Comparison of ENCODE assay signal across 24 cellular contexts in genomic region chrX:38311743-38312142, GRCh38. TPM values are rescaled to one million over a fixed set of nuclear protein-coding genes. Genes with fewer than 3 reads are reported as not detected.
DNase-seq lines count a peak whose midpoint lies in the region; ATAC-seq, FAIRE-seq and TF ChIP-seq lines count a peak whose summit lies in the region.
"Had no signal": no experiment of that assay in that cellular context is flagged by ENCODE, and none has a peak within 500 bp of the region (broad histone marks: within the 10 kb centered on the region; RNA-seq: fewer than 3 reads in every experiment).

No MANE protein-coding gene starts in this region.

- no peaks in the 10 kb centered on the region for H3K9me3 Mint-ChIP-seq in astrocyte (ENCODE audit: unreplicated experiment)
- H3K9me3 Mint-ChIP-seq: GM23338 had no signal

- BruUV-seq in HCT116 (replicated peaks; lab: Mats Ljungman, UMichigan) (no TSS peak), PC-3 (replicated peaks; lab: Mats Ljungman, UMichigan) (no TSS peak)

- RAD21 ChIA-PET in HCT116 (lab: Charles Lee; ENCODE audit: low non-redundant PET in 1 of 2, low total read pairs in 2 of 2, uncharacterized antibody in 2 of 2, unreplicated experiment in 2 of 2), result no interaction called here

- H3K4me3 Mint-ChIP-seq in astrocyte (ENCODE audit: unreplicated experiment), result no peak overlapping the region
- H3K4me3 Mint-ChIP-seq: CD4-positive, alpha-beta memory T cell; GM23338 had no signal

- H3K27ac Mint-ChIP-seq in astrocyte (ENCODE audit: unreplicated experiment), result no peak overlapping the region
- H3K27ac Mint-ChIP-seq: CD4-positive, alpha-beta memory T cell; GM23338 had no signal

- TF ChIP-seq CTCF in HCT116 (IDR thresholded peaks at IDR 0.05 in 2 of 3, conservative IDR thresholded peaks at IDR 0.05 in 1 of 3; ENCODE audit: borderline replicate concordance in 1 of 3, insufficient read depth in 1 of 3, low read depth in 2 of 3, low read length in 2 of 3), result no peak
- no peak for TF ChIP-seq CTCF in PC-3 (conservative IDR thresholded peaks at IDR 0.05; ENCODE audit: low read depth, low read length)
- TF ChIP-seq CTCF in astrocyte (IDR thresholded peaks at IDR 0.05; ENCODE audit: insufficient read depth, low read depth, low read length), result no peak

- H3F3A ChIP-seq in PC-3 (ENCODE audit: low read length, unreplicated experiment), result no peaks in the 10 kb centered on the region

- POLR2A ChIA-PET in HCT116 (lab: Charles Lee) (no interaction called here), PC-3 (lab: Charles Lee; ENCODE audit: unreplicated experiment) (no interaction called here)

- ATAC-seq in HCT116 (no peak), PC-3 (no peak), right cardiac atrium (no peak), GM21825 (IDR thresholded peaks at IDR 0.05; ENCODE audit: unreplicated experiment) (no peak)
- ATAC-seq: GM23338 had no signal

- H3K36me3 ChIP-seq in HCT116 (ENCODE audit: control insufficient read depth in 1 of 2, insufficient read depth in 2 of 2, low read length in 2 of 2) (no peaks in the 10 kb centered on the region), PC-3 (ENCODE audit: low read depth, low read length) (no peaks in the 10 kb centered on the region), astrocyte (ENCODE audit: insufficient read depth, low read length) (no peaks in the 10 kb centered on the region), skeletal muscle satellite cell (ENCODE audit: insufficient read depth, low read length) (peaks cover 5% of the 10 kb centered on the region)
- H3K36me3 ChIP-seq: HAP-1, SJCRH30 had no signal

- H3K9me2 ChIP-seq in HCT116 (ENCODE audit: insufficient read depth), result no peaks in the 10 kb centered on the region
- no peaks in the 10 kb centered on the region for H3K9me2 ChIP-seq in PC-3 (replicated peaks; ENCODE audit: low read length)

- H3K4me3 ChIP-seq in HCT116 (replicated peaks in 1 of 2; ENCODE audit: low read depth in 1 of 2, low read length in 2 of 2), result no peak overlapping the region
- no peak overlapping the region for H3K4me3 ChIP-seq in PC-3 (ENCODE audit: low read length)
- no peak overlapping the region for H3K4me3 ChIP-seq in astrocyte (ENCODE audit: insufficient read depth, low read depth, low read length)
- no peak overlapping the region for H3K4me3 ChIP-seq in skeletal muscle satellite cell (ENCODE audit: low read length)
- H3K4me3 ChIP-seq in right cardiac atrium (ENCODE audit: low read length), result no peak overlapping the region
- H3K4me3 ChIP-seq: BLaER1 treated with 17β-estradiol and CSF1 and Interleukin-3, amounts not matched to agents 10 nM and 100 nM; GM23338; HAP-1; SJCRH30 had no signal

- intact Hi-C loops in HCT116 (cut with micrococcal nuclease) (no loop called here), PC-3 (cut with micrococcal nuclease) (loop anchor here (1.0 kb wide), 1 partner anchor 15 kb away; no protein-coding TSS in a partner anchor), right cardiac atrium (cut with DNase I) (no loop called here)

- no peak overlapping the region for H2AFZ ChIP-seq in HCT116 (ENCODE audit: low read depth, low read length, poor library complexity, severe bottlenecking)
- no peak overlapping the region for H2AFZ ChIP-seq in PC-3 (ENCODE audit: low read length)
- H2AFZ ChIP-seq in astrocyte (ENCODE audit: low read depth, low read length), result no peak overlapping the region
- H2AFZ ChIP-seq: GM23338 had no signal

- H3K79me2 ChIP-seq in HCT116 (ENCODE audit: insufficient read depth, low read length) (no peaks in the 10 kb centered on the region), PC-3 (ENCODE audit: low read length) (no peaks in the 10 kb centered on the region), astrocyte (ENCODE audit: insufficient read depth, low read length) (no peaks in the 10 kb centered on the region)

- no peak for DNase-seq in HCT116 (ENCODE audit: low read depth, low spot score)
- no peak for DNase-seq in PC-3
- no peak for DNase-seq in astrocyte (ENCODE audit: low read depth)
- DNase-seq in right cardiac atrium, result no peak
- no peak for DNase-seq in SKM-1 (lab: John Stamatoyannopoulos, UW; ENCODE audit: unreplicated experiment)
- DNase-seq: Caco-2; CD4-positive, alpha-beta memory T cell; DMS 273 treated with DMSO at 0.1 percent for 48 hours; DMS79 treated with DMSO at 0.1 percent for 48 hours; NCI-H1694 treated with DMSO at 0.1 percent for 48 hours; NCI-H2081 treated with DMSO at 0.1 percent for 48 hours; NCI-H2171 treated with DMSO at 0.1 percent for 48 hours; NCI-H526 treated with DMSO at 0.1 percent for 48 hours; NK-92 treated with Interleukin-12 subunit alpha and Interleukin-12 subunit beta, amount 100 ng/mL, for 24 hours; SJCRH30 had no signal

- FAIRE-seq in astrocyte (lab: Jason Lieb, UNC), result peak; percentile 13
- FAIRE-seq: G401.6, GM12892, HTR-8/SVneo had no signal

- H3K27me3 ChIP-seq in HCT116 (ENCODE audit: insufficient read depth, low read length), result no peaks in the 10 kb centered on the region
- H3K27me3 ChIP-seq in PC-3 (ENCODE audit: low read length), result no peaks in the 10 kb centered on the region
- H3K27me3 ChIP-seq in astrocyte (ENCODE audit: insufficient read depth, low read length), result no peaks in the 10 kb centered on the region
- H3K27me3 ChIP-seq in skeletal muscle satellite cell (ENCODE audit: control insufficient read depth, insufficient read depth, low read length), result no peaks in the 10 kb centered on the region
- H3K27me3 ChIP-seq in right cardiac atrium (ENCODE audit: control insufficient read depth, insufficient read depth), result no peaks in the 10 kb centered on the region
- H3K27me3 ChIP-seq: BLaER1 treated with 17β-estradiol and CSF1 and Interleukin-3, amounts not matched to agents 10 nM and 100 nM; SJCRH30 had no signal

- CTCF ChIA-PET in HCT116 (lab: Charles Lee) (no interaction called here), PC-3 (lab: Charles Lee) (interaction anchor here (0.5 kb wide), 1 partner anchor 16 kb away, joined by 3 read pairs; the partner anchor contains the start of gene RPGR)

- H3K4me2 ChIP-seq in HCT116 (ENCODE audit: low read length) (peak overlapping the region; percentile 54; the same call in 1 of the 2 replicates), PC-3 (ENCODE audit: low read length) (peak overlapping the region; percentile 43), astrocyte (ENCODE audit: low read length) (peak overlapping the region; percentile 62), skeletal muscle satellite cell (ENCODE audit: low read length) (no peak overlapping the region)
- H3K4me2 ChIP-seq: GM23338, KMS-11 had no signal

- no peak for TF ChIP-seq POLR2A in HCT116 (IDR thresholded peaks at IDR 0.05; ENCODE audit: borderline replicate concordance, extremely low read depth, insufficient read depth, insufficient read length)

- 95% methylated on average over 2 of the region's 2 CpGs for WGBS in right cardiac atrium

- no peak for TF ChIP-seq RAD21 in HCT116 (IDR thresholded peaks at IDR 0.05; ENCODE audit: low read depth)

- H3K27me3 Mint-ChIP-seq in astrocyte (ENCODE audit: low read depth, unreplicated experiment), result no peaks in the 10 kb centered on the region
- H3K27me3 Mint-ChIP-seq: CD4-positive, alpha-beta memory T cell had no signal

- no peaks in the 10 kb centered on the region for H3K9me3 ChIP-seq in HCT116 (ENCODE audit: control insufficient read depth in 1 of 2, insufficient read depth in 1 of 2, low read depth in 1 of 2, low read length in 2 of 2)
- H3K9me3 ChIP-seq in PC-3 (ENCODE audit: low read length), result no peaks in the 10 kb centered on the region
- no peaks in the 10 kb centered on the region for H3K9me3 ChIP-seq in astrocyte (ENCODE audit: insufficient read depth, low read depth, low read length)
- H3K9me3 ChIP-seq in skeletal muscle satellite cell (replicated peaks; ENCODE audit: low read length), result no peaks in the 10 kb centered on the region
- H3K9me3 ChIP-seq in right cardiac atrium (ENCODE audit: control insufficient read depth, low read length), result no peaks in the 10 kb centered on the region
- H3K9me3 ChIP-seq: Caco-2, HAP-1, SJCRH30 had no signal

- H3K4me1 ChIP-seq in HCT116 (ENCODE audit: control insufficient read depth in 1 of 2, insufficient read depth in 2 of 2, low read length in 2 of 2) (peaks cover 0 to 21% of the 10 kb centered on the region in 2 experiments; a peak in 2 of 4 replicates), PC-3 (ENCODE audit: insufficient read depth, low read length) (peaks cover 24% of the 10 kb centered on the region), astrocyte (ENCODE audit: insufficient read depth, low read length) (peaks cover 9% of the 10 kb centered on the region), skeletal muscle satellite cell (ENCODE audit: control insufficient read depth, insufficient read depth, low read length) (peaks cover 27% of the 10 kb centered on the region), right cardiac atrium (ENCODE audit: control insufficient read depth, insufficient read depth, low read length) (no peaks in the 10 kb centered on the region)
- H3K4me1 ChIP-seq: Caco-2, HAP-1, SJCRH30 had no signal

- H3K27ac ChIP-seq in HCT116 (ENCODE audit: low read depth, low read length) (no peak overlapping the region), PC-3 (ENCODE audit: low read length) (peak overlapping the region; percentile 56), astrocyte (ENCODE audit: low read depth, low read length) (no peak overlapping the region), right cardiac atrium (ENCODE audit: low read length) (no peak overlapping the region)
- H3K27ac ChIP-seq: BLaER1 treated with 17β-estradiol and CSF1 and Interleukin-3, amounts not matched to agents 10 nM and 100 nM; KMS-11; SJCRH30 had no signal

- no peak overlapping the region for H3K9ac ChIP-seq in HCT116 (ENCODE audit: low read length)
- H3K9ac ChIP-seq in PC-3 (ENCODE audit: low read length), result no peak overlapping the region
- no peak overlapping the region for H3K9ac ChIP-seq in astrocyte (ENCODE audit: low read length)
- peak overlapping the region; percentile 4 for H3K9ac ChIP-seq in skeletal muscle satellite cell (ENCODE audit: low read depth, low read length)
- H3K9ac ChIP-seq: BLaER1 treated with 17β-estradiol and CSF1 and Interleukin-3, amounts not matched to agents 10 nM and 100 nM; KMS-11 had no signal

- H3K4me1 Mint-ChIP-seq in astrocyte (ENCODE audit: low read depth, unreplicated experiment), result peaks cover 12% of the 10 kb centered on the region
- H3K4me1 Mint-ChIP-seq: CD4-positive, alpha-beta memory T cell; GM23338 had no signal

- no peaks in the 10 kb centered on the region for H4K20me1 ChIP-seq in HCT116 (ENCODE audit: insufficient read depth)
- H4K20me1 ChIP-seq in PC-3 (ENCODE audit: low read length), result no peaks in the 10 kb centered on the region
- H4K20me1 ChIP-seq in astrocyte (ENCODE audit: insufficient read depth, low read length), result no peaks in the 10 kb centered on the region
- H4K20me1 ChIP-seq: BLaER1 treated with 17β-estradiol and CSF1 and Interleukin-3, amounts not matched to agents 10 nM and 100 nM had no signal

- H3K36me3 Mint-ChIP-seq in astrocyte (ENCODE audit: low read depth, unreplicated experiment), result peaks cover 2% of the 10 kb centered on the region

RNA-seq across cellular contexts. Expression of gene RPGR, which starts 15.6 kb away (rescaled TPM):
- total RNA-seq in HCT116 (2021; ENCODE audit: unreplicated experiment), result 10.4 TPM
- 4.1 and 5.4 TPM in 2 replicates for polyA plus RNA-seq in HCT116 (2012)
- 8.3 and 9.3 TPM in 2 replicates for total RNA-seq in PC-3 (2014; rRNA removed)
- 6.2 and 6.3 TPM in 2 replicates for total RNA-seq in astrocyte
- total RNA-seq in skeletal muscle satellite cell (2012; rRNA removed), result 11.8 and 20.0 TPM in 2 replicates
- total RNA-seq in right cardiac atrium, result 1 to 10 TPM; 4.2 to 9.5 (median 7.9) TPM
- 10.9 TPM for polyA plus RNA-seq in right cardiac atrium

RNA-seq across cellular contexts. Expression of gene OTC, which starts 40.7 kb away (rescaled TPM):
- total RNA-seq in HCT116 (2021; ENCODE audit: unreplicated experiment) (not detected), PC-3 (2014; rRNA removed) (not detected in 2 replicates), astrocyte (not detected in 2 replicates), right cardiac atrium (1 to 10 TPM in 2 of 4 donors, under 1 TPM in 2; 0.36 to 1.1 (median 0.84) TPM)
- 0.08 TPM in 1 of 2 replicates, not detected in the other for polyA plus RNA-seq in HCT116 (2012)
- total RNA-seq in skeletal muscle satellite cell (2012; rRNA removed), result not detected in 2 replicates
- polyA plus RNA-seq in right cardiac atrium, result 0.18 TPM
- total RNA-seq: Caco-2; CD4-positive, alpha-beta memory T cell; GM23338; SJCRH30 had no signal
- polyA plus RNA-seq: CD4-positive, alpha-beta memory T cell; GM23338 had no signal
